In genomic region chr2:48249631-48250473, GRCh38 we compare ENCODE assay signal across 9 cellular contexts.
DNase-seq lines count a peak whose midpoint lies in the region; ATAC-seq, FAIRE-seq and TF ChIP-seq lines count a peak whose summit lies in the region.
"Had no signal": no experiment of that assay in that cellular context is flagged by ENCODE, and none has a peak within 500 bp of the region (broad histone marks: within the 10 kb centered on the region; RNA-seq: fewer than 3 reads in every experiment).

No MANE protein-coding gene starts in this region.

- peaks cover 0 to 4% (median 0%) of the 10 kb centered on the region in 4 experiments; a peak in 3 of 7 replicates for H3K4me1 ChIP-seq in H1 (replicated peaks in 1 of 4; ENCODE audit: control insufficient read depth in 3 of 4, insufficient read depth in 4 of 4, low read length in 3 of 4)
- peaks cover 0 to 5% of the 10 kb centered on the region in 2 donors for H3K4me1 ChIP-seq in neuronal stem cell (ENCODE audit: control insufficient read depth in 2 of 2, insufficient read depth in 1 of 2, low read depth in 1 of 2, low read length in 2 of 2)

- no peaks in the 10 kb centered on the region for H3K9me3 ChIP-seq in H1 (ENCODE audit: insufficient read depth in 2 of 2, low read depth in 1 of 2, low read length in 1 of 2)
- no peaks in the 10 kb centered on the region for H3K9me3 ChIP-seq in neuronal stem cell (replicated peaks in 1 of 2; ENCODE audit: control insufficient read depth in 2 of 2, insufficient read depth in 1 of 2, low read depth in 1 of 2, low read length in 2 of 2)
- H3K9me3 ChIP-seq: body of pancreas had no signal

- TF ChIP-seq EP300 in H1 (IDR thresholded peaks at IDR 0.05; ENCODE audit: borderline replicate concordance in 1 of 2, low read depth in 2 of 2, low read length in 2 of 2): no peak

- H3K4me3 ChIP-seq in H1 (ENCODE audit: extremely low read depth in 1 of 4, insufficient read depth in 2 of 4, low read depth in 3 of 4, low read length in 4 of 4) (no peak overlapping the region), neuronal stem cell (ENCODE audit: low read length in 2 of 2) (no peak overlapping the region)
- H3K4me3 ChIP-seq: body of pancreas had no signal

- no peak overlapping the region for H4K5ac ChIP-seq in H1 (ENCODE audit: insufficient read length, low read depth, low read length)

- H2BK20ac ChIP-seq in H1 (ENCODE audit: low read length): no peak overlapping the region

- H4K91ac ChIP-seq in H1 (replicated peaks; ENCODE audit: insufficient read length, low read length) (no peak overlapping the region), neuronal stem cell (ENCODE audit: low read depth, low read length, poor library complexity) (no peak overlapping the region)

- FAIRE-seq in H1 (lab: Jason Lieb, UNC): no peak

- H2AFZ ChIP-seq in H1 (ENCODE audit: low read length) (peak overlapping the region; percentile 61), neuronal stem cell (ENCODE audit: low read length) (peak overlapping the region; percentile 33)

- no peak for TF ChIP-seq CTCF in H1 (IDR thresholded peaks at IDR 0.05; ENCODE audit: control extremely low read depth in 1 of 3, insufficient read depth in 1 of 3, low read depth in 1 of 3, low read length in 3 of 3)

- H4K8ac ChIP-seq in H1 (ENCODE audit: extremely low read depth, insufficient read depth, low read length) (no peak overlapping the region), neuronal stem cell (ENCODE audit: low read depth, low read length) (no peak overlapping the region)

- H3K4me2 ChIP-seq in H1 (ENCODE audit: insufficient read depth in 1 of 2, low read depth in 2 of 2, low read length in 2 of 2): no peak overlapping the region
- no peak overlapping the region for H3K4me2 ChIP-seq in neuronal stem cell (ENCODE audit: insufficient read depth, low read length, poor library complexity, severe bottlenecking)

- no peaks in the 10 kb centered on the region for H3K79me2 ChIP-seq in H1 (ENCODE audit: control insufficient read depth in 1 of 2, insufficient read depth in 2 of 2, low read length in 2 of 2)

- TF ChIP-seq POLR2A in H1 (IDR thresholded peaks at IDR 0.05; ENCODE audit: control extremely low read depth in 1 of 2, low read depth in 2 of 2, low read length in 2 of 2): no peak

- no peak overlapping the region for H2BK15ac ChIP-seq in H1 (ENCODE audit: low read length)
- no peak overlapping the region for H2BK15ac ChIP-seq in neuronal stem cell (ENCODE audit: low read length)

- H3K36me3 ChIP-seq in H1 (ENCODE audit: control insufficient read depth in 2 of 4, insufficient read depth in 4 of 4, low read length in 3 of 4) (no peaks in the 10 kb centered on the region), neuronal stem cell (replicated peaks in 1 of 2; ENCODE audit: control insufficient read depth in 2 of 2, insufficient read depth in 2 of 2, low read length in 2 of 2) (no peaks in the 10 kb centered on the region)

- no peak overlapping the region for H3K56ac ChIP-seq in H1 (replicated peaks; ENCODE audit: insufficient read length, low read depth, low read length)

- H4K20me1 ChIP-seq in H1 (replicated peaks in 1 of 2; ENCODE audit: control insufficient read depth in 1 of 2, insufficient read depth in 2 of 2, low read length in 2 of 2): no peaks in the 10 kb centered on the region

- ATAC-seq in GM18498 (IDR thresholded peaks at IDR 0.05; ENCODE audit: unreplicated experiment): no peak
- no peak for ATAC-seq in GM21737 (IDR thresholded peaks at IDR 0.05; ENCODE audit: unreplicated experiment)

- no peak for TF ChIP-seq RAD21 in H1 (IDR thresholded peaks at IDR 0.05 in 1 of 2, conservative IDR thresholded peaks at IDR 0.05 in 1 of 2; ENCODE audit: low read depth in 2 of 2, low read length in 2 of 2)

- peak; percentile 21 for DNase-seq in DMS79 (lab: John Stamatoyannopoulos, UW)
- DNase-seq in NCI-H524 treated with DMSO at 0.1 percent for 48 hours (lab: John Stamatoyannopoulos, UW): peak; percentile 67
- no peak for DNase-seq in H1 (ENCODE audit: low read depth in 1 of 2, low spot score in 2 of 2)
- DNase-seq in neuronal stem cell (ENCODE audit: low spot score): no peak
- DNase-seq in NCI-H748 treated with DMSO at 0.1 percent for 48 hours (lab: John Stamatoyannopoulos, UW): no peak
- DNase-seq in CD1c-positive myeloid dendritic cell (ENCODE audit: extremely low spot score): no peak

- H2BK12ac ChIP-seq in H1 (ENCODE audit: low read depth, low read length) (no peak overlapping the region), neuronal stem cell (ENCODE audit: low read length) (no peak overlapping the region)

- H3K23ac ChIP-seq in H1 (ENCODE audit: insufficient read length) (no peak overlapping the region), neuronal stem cell (ENCODE audit: low read depth, low read length, poor library complexity) (no peak overlapping the region)

- H2AK5ac ChIP-seq in H1 (ENCODE audit: low read depth, low read length) (no peak overlapping the region), neuronal stem cell (ENCODE audit: low read depth, low read length) (no peak overlapping the region)

- H3K18ac ChIP-seq in H1 (ENCODE audit: extremely low read depth, low read length) (no peak overlapping the region), neuronal stem cell (ENCODE audit: low read length) (no peak overlapping the region)

- no peak overlapping the region for H3K9ac ChIP-seq in H1 (replicated peaks in 1 of 4; ENCODE audit: extremely low read depth in 1 of 4, low read depth in 3 of 4, low read length in 3 of 4)
- no peak overlapping the region for H3K9ac ChIP-seq in neuronal stem cell (ENCODE audit: low read depth, low read length, poor library complexity)

- H3K27ac ChIP-seq in H1 (ENCODE audit: low read depth, low read length) (no peak overlapping the region), neuronal stem cell (replicated peaks; ENCODE audit: low read length) (no peak overlapping the region)
- H3K27ac ChIP-seq: body of pancreas had no signal

- POLR2A ChIA-PET in H1 (lab: Charles Lee; ENCODE audit: partially characterized antibody): interaction anchor here (0.5 to 0.9 kb wide), 2 partner anchors 142 to 152 kb away, joined by 3 read pairs; no protein-coding TSS in a partner anchor

- H3K4ac ChIP-seq in H1 (replicated peaks; ENCODE audit: insufficient read length, low read depth, low read length): no peak overlapping the region
- no peak overlapping the region for H3K4ac ChIP-seq in neuronal stem cell (ENCODE audit: low read length)

- H2BK5ac ChIP-seq in H1 (ENCODE audit: low read depth, low read length) (no peak overlapping the region), neuronal stem cell (ENCODE audit: low read length) (no peak overlapping the region)

- H3K14ac ChIP-seq in H1 (ENCODE audit: insufficient read length) (no peak overlapping the region), neuronal stem cell (ENCODE audit: low read length) (no peak overlapping the region)

- H3K27me3 ChIP-seq in H1 (replicated peaks in 1 of 4; ENCODE audit: control insufficient read depth in 3 of 4, extremely low read depth in 1 of 4, insufficient read depth in 3 of 4, low read length in 3 of 4) (no peaks in the 10 kb centered on the region), neuronal stem cell (ENCODE audit: control insufficient read depth in 3 of 3, insufficient read depth in 3 of 3, low read depth in 1 of 3, low read length in 3 of 3) (no peaks in the 10 kb centered on the region)
- H3K27me3 ChIP-seq: body of pancreas had no signal

- H3K23me2 ChIP-seq in H1 (ENCODE audit: low read depth, low read length): no peaks in the 10 kb centered on the region

- H2BK120ac ChIP-seq in H1 (replicated peaks; ENCODE audit: low read depth, low read length): no peak overlapping the region
- H2BK120ac ChIP-seq in neuronal stem cell (ENCODE audit: low read depth, low read length): no peak overlapping the region

- CTCF ChIA-PET in H1 (lab: Charles Lee; ENCODE audit: partially characterized antibody): interaction anchor here (0.6 to 1.1 kb wide), 3 partner anchors 17 to 393 kb away, joined by 3 read pairs; no protein-coding TSS in a partner anchor

- 85% methylated on average over 5 of the region's 5 CpGs; no CpG with 5 or more reads in 1 of the 2 experiments for WGBS in H1 (ENCODE audit: extremely low coverage in 1 of 2, insufficient coverage in 1 of 2, insufficient read length in 1 of 2, insufficient replicate concordance in 2 of 2, low coverage in 1 of 2, low lambda C conversion rate in 2 of 2, missing lambda C conversion rate in 1 of 2), 2 experiments
- WGBS in neuronal stem cell (ENCODE audit: extremely low coverage in 2 of 2, insufficient read length in 2 of 2, insufficient replicate concordance in 1 of 2), 2 donors: 100% methylated on average over 1 of the region's 5 CpGs; no CpG with 5 or more reads in 1 of the 2 donors

- H3K79me1 ChIP-seq in H1 (ENCODE audit: low read depth, low read length) (no peaks in the 10 kb centered on the region), neuronal stem cell (ENCODE audit: low read depth, low read length) (peaks cover 1% of the 10 kb centered on the region)

TF ChIP-seq in H1, 55 proteins besides CTCF, POLR2A, EP300 and RAD21:
- TF ChIP-seq CEBPB (IDR thresholded peaks at IDR 0.05; ENCODE audit: low read depth, low read length) (0 out of 2 replicates have a peak, but pooled peaks have one; percentile 18), SIRT6 (IDR thresholded peaks at IDR 0.05; ENCODE audit: low read length) (no peak)

Comparison
In these comparisons a context has a peak if more than half of its experiments do, and no peak if none do; other contexts are left out.
1. DNase-seq: peak in DMS79 (single experiment) and NCI-H524 treated with DMSO at 0.1 percent for 48 hours (single experiment); none in H1 (0 of 2), neuronal stem cell (single experiment), NCI-H748 treated with DMSO at 0.1 percent for 48 hours (single experiment) and CD1c-positive myeloid dendritic cell (single experiment).